1 cellular context compared by ENCODE assay signal in the genomic region with DNA sequence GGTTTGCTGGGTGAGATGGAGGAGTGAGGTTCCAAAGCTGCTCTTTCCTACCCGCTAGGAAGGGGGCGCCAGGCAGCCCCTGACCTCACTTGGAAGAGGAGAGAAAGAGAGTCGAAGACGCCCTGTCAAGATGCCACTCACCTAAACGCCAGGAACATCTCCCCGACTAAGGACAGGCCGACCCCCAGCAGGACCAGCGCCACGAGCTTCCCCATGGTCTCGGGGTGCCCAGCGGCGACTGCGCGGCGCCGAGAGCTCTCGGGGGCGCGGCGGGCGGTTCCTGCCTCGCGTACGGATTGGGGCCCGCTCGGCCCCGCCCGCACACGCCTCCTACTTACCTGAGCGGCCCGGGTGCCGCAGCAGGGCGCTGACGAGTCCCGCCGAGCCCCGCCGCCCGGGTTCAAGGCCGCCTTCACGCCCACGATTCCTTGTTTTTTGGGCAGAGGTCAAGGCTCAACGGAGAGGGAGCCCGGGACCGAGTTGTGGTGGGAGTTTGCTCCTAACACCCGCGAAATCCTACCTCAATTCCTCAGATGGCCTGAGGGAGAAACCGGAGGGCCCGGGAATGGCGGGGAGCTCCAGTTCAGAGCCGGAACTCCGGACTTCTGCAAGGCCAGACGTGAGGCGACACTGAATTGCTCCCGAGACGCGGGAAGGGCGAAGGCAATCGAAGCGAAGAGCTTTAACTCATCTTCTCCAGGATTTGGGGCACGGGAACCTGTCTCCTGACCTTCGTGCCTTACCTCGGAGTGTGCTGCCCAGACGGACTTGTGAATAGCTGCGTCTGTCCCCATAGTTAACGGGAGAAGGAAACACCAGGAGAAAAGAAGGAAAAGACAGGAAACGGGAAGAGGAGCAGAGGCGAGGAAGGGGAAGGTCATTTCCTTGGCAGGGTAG.
TF ChIP-seq lines count a peak whose summit lies in the region.

A gene (minus strand): TSS at position 240 of the 897 bp plus-strand sequence. CDS start 25 bp downstream, at position 215.

TF ChIP-seq in HepG2, 621 proteins besides CTCF, POLR2A, EP300 and RAD21 (continued from another document and continues in another):
- TF ChIP-seq, protein P1, sequence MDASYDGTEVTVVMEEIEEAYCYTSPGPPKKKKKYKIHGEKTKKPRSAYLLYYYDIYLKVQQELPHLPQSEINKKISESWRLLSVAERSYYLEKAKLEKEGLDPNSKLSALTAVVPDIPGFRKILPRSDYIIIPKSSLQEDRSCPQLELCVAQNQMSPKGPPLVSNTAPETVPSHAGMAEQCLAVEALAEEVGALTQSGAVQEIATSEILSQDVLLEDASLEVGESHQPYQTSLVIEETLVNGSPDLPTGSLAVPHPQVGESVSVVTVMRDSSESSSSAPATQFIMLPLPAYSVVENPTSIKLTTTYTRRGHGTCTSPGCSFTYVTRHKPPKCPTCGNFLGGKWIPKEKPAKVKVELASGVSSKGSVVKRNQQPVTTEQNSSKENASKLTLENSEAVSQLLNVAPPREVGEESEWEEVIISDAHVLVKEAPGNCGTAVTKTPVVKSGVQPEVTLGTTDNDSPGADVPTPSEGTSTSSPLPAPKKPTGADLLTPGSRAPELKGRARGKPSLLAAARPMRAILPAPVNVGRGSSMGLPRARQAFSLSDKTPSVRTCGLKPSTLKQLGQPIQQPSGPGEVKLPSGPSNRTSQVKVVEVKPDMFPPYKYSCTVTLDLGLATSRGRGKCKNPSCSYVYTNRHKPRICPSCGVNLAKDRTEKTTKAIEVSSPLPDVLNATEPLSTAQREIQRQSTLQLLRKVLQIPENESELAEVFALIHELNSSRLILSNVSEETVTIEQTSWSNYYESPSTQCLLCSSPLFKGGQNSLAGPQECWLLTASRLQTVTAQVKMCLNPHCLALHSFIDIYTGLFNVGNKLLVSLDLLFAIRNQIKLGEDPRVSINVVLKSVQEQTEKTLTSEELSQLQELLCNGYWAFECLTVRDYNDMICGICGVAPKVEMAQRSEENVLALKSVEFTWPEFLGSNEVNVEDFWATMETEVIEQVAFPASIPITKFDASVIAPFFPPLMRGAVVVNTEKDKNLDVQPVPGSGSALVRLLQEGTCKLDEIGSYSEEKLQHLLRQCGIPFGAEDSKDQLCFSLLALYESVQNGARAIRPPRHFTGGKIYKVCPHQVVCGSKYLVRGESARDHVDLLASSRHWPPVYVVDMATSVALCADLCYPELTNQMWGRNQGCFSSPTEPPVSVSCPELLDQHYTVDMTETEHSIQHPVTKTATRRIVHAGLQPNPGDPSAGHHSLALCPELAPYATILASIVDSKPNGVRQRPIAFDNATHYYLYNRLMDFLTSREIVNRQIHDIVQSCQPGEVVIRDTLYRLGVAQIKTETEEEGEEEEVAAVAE (CRISPR knock-in tag; IDR thresholded peaks at IDR 0.05; ENCODE audit: borderline replicate concordance) = no peak
- TF ChIP-seq ZIK1 (CRISPR knock-in tag; IDR thresholded peaks at IDR 0.05; ENCODE audit: borderline replicate concordance, low read depth) (no peak), NAIF1 (CRISPR knock-in tag; IDR thresholded peaks at IDR 0.05; ENCODE audit: borderline replicate concordance) (no peak), ZNF441 (CRISPR knock-in tag; IDR thresholded peaks at IDR 0.05; ENCODE audit: borderline replicate concordance) (0 out of 2 replicates have a peak, but pooled peaks have one; percentile 51), NR2F6 (IDR thresholded peaks at IDR 0.05) (no peak; the same call in 1 of the 2 replicates), NR2F6 (CRISPR knock-in tag; IDR thresholded peaks at IDR 0.05) (no peak; the same call in 1 of the 2 replicates), ZNF737 (CRISPR knock-in tag; IDR thresholded peaks at IDR 0.05; ENCODE audit: borderline replicate concordance) (no peak), TSC22D2 (CRISPR knock-in tag; IDR thresholded peaks at IDR 0.05; ENCODE audit: borderline replicate concordance) (peak; percentile 75; the same call in 1 of the 2 replicates), ARID2 (CRISPR knock-in tag; IDR thresholded peaks at IDR 0.05; ENCODE audit: borderline replicate concordance) (no peak), ZNF224 (CRISPR knock-in tag; IDR thresholded peaks at IDR 0.05) (no peak), PCBP2 (optimal IDR thresholded peaks at IDR 0.05; ENCODE audit: low read depth, low read length, poor library complexity, severe bottlenecking) (no peak), SNAI1 (CRISPR knock-in tag; IDR thresholded peaks at IDR 0.05; ENCODE audit: borderline replicate concordance) (peak; percentile 87; the same call in 1 of the 2 replicates), NFYB (CRISPR knock-in tag; IDR thresholded peaks at IDR 0.05) (peak; percentile 52), PCBP1 (IDR thresholded peaks at IDR 0.05; ENCODE audit: borderline replicate concordance, low read depth, low read length) (no peak), ZNF776 (CRISPR knock-in tag; IDR thresholded peaks at IDR 0.05) (peak; percentile 81; the same call in 1 of the 2 replicates), ONECUT2 (CRISPR knock-in tag; IDR thresholded peaks at IDR 0.05) (0 out of 2 replicates have a peak, but pooled peaks have one; percentile 8), HNRNPH1 (optimal IDR thresholded peaks at IDR 0.05; ENCODE audit: low read depth, low read length) (no peak), ZNF780A (CRISPR knock-in tag; IDR thresholded peaks at IDR 0.05) (no peak), HOXA9 (CRISPR knock-in tag; IDR thresholded peaks at IDR 0.05; ENCODE audit: borderline replicate concordance) (peak; percentile 40; the same call in 1 of the 2 replicates), ZNF567 (CRISPR knock-in tag; IDR thresholded peaks at IDR 0.05; ENCODE audit: borderline replicate concordance) (no peak), SATB2 (CRISPR knock-in tag; IDR thresholded peaks at IDR 0.05) (0 out of 2 replicates have a peak, but pooled peaks have one; percentile 82), ARNT2 (CRISPR knock-in tag; IDR thresholded peaks at IDR 0.05; ENCODE audit: low read depth) (no peak), PAF1 (CRISPR knock-in tag; IDR thresholded peaks at IDR 0.05) (no peak), REL (CRISPR knock-in tag; conservative IDR thresholded peaks at IDR 0.05) (no peak), ZNF260 (CRISPR knock-in tag; IDR thresholded peaks at IDR 0.05; ENCODE audit: borderline replicate concordance, low read depth) (no peak)
- TF ChIP-seq, protein P2, sequence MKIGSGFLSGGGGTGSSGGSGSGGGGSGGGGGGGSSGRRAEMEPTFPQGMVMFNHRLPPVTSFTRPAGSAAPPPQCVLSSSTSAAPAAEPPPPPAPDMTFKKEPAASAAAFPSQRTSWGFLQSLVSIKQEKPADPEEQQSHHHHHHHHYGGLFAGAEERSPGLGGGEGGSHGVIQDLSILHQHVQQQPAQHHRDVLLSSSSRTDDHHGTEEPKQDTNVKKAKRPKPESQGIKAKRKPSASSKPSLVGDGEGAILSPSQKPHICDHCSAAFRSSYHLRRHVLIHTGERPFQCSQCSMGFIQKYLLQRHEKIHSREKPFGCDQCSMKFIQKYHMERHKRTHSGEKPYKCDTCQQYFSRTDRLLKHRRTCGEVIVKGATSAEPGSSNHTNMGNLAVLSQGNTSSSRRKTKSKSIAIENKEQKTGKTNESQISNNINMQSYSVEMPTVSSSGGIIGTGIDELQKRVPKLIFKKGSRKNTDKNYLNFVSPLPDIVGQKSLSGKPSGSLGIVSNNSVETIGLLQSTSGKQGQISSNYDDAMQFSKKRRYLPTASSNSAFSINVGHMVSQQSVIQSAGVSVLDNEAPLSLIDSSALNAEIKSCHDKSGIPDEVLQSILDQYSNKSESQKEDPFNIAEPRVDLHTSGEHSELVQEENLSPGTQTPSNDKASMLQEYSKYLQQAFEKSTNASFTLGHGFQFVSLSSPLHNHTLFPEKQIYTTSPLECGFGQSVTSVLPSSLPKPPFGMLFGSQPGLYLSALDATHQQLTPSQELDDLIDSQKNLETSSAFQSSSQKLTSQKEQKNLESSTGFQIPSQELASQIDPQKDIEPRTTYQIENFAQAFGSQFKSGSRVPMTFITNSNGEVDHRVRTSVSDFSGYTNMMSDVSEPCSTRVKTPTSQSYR (CRISPR knock-in tag; IDR thresholded peaks at IDR 0.05; ENCODE audit: borderline replicate concordance) = 0 out of 2 replicates have a peak, but pooled peaks have one; percentile 13
- TF ChIP-seq, protein P3, sequence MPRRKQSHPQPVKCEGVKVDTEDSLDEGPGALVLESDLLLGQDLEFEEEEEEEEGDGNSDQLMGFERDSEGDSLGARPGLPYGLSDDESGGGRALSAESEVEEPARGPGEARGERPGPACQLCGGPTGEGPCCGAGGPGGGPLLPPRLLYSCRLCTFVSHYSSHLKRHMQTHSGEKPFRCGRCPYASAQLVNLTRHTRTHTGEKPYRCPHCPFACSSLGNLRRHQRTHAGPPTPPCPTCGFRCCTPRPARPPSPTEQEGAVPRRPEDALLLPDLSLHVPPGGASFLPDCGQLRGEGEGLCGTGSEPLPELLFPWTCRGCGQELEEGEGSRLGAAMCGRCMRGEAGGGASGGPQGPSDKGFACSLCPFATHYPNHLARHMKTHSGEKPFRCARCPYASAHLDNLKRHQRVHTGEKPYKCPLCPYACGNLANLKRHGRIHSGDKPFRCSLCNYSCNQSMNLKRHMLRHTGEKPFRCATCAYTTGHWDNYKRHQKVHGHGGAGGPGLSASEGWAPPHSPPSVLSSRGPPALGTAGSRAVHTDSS (CRISPR knock-in tag; conservative IDR thresholded peaks at IDR 0.05) = no peak
- TF ChIP-seq, protein P4, sequence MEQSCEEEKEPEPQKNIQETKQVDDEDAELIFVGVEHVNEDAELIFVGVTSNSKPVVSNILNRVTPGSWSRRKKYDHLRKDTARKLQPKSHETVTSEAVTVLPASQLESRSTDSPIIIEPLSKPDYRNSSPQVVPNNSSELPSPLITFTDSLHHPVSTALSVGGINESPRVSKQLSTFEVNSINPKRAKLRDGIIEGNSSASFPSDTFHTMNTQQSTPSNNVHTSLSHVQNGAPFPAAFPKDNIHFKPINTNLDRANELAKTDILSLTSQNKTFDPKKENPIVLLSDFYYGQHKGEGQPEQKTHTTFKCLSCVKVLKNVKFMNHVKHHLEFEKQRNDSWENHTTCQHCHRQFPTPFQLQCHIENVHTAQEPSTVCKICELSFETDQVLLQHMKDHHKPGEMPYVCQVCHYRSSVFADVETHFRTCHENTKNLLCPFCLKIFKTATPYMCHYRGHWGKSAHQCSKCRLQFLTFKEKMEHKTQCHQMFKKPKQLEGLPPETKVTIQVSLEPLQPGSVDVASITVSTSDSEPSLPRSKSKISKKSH (CRISPR knock-in tag; IDR thresholded peaks at IDR 0.05; ENCODE audit: borderline replicate concordance) = peak; percentile 74; the same call in 1 of the 2 replicates
- TF ChIP-seq, protein P5, sequence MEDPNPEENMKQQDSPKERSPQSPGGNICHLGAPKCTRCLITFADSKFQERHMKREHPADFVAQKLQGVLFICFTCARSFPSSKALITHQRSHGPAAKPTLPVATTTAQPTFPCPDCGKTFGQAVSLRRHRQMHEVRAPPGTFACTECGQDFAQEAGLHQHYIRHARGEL (CRISPR knock-in tag; IDR thresholded peaks at IDR 0.05) = 0 out of 2 replicates have a peak, but pooled peaks have one; percentile 59
- TF ChIP-seq, protein P6, sequence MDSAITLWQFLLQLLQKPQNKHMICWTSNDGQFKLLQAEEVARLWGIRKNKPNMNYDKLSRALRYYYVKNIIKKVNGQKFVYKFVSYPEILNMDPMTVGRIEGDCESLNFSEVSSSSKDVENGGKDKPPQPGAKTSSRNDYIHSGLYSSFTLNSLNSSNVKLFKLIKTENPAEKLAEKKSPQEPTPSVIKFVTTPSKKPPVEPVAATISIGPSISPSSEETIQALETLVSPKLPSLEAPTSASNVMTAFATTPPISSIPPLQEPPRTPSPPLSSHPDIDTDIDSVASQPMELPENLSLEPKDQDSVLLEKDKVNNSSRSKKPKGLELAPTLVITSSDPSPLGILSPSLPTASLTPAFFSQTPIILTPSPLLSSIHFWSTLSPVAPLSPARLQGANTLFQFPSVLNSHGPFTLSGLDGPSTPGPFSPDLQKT (CRISPR knock-in tag; IDR thresholded peaks at IDR 0.05; ENCODE audit: borderline replicate concordance) = no peak
- TF ChIP-seq, protein P7, sequence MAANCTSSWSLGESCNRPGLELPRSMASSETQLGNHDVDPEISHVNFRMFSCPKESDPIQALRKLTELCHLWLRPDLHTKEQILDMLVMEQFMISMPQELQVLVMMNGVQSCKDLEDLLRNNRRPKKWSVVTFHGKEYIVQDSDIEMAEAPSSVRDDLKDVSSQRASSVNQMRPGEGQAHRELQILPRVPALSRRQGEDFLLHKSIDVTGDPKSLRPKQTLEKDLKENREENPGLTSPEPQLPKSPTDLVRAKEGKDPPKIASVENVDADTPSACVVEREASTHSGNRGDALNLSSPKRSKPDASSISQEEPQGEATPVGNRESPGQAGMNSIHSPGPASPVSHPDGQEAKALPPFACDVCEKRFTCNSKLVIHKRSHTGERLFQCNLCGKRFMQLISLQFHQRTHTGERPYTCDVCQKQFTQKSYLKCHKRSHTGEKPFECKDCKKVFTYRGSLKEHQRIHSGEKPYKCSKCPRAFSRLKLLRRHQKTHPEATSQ (CRISPR knock-in tag; IDR thresholded peaks at IDR 0.05; ENCODE audit: borderline replicate concordance) = peak; percentile 18; the same call in 1 of the 2 replicates
- TF ChIP-seq, protein P8, sequence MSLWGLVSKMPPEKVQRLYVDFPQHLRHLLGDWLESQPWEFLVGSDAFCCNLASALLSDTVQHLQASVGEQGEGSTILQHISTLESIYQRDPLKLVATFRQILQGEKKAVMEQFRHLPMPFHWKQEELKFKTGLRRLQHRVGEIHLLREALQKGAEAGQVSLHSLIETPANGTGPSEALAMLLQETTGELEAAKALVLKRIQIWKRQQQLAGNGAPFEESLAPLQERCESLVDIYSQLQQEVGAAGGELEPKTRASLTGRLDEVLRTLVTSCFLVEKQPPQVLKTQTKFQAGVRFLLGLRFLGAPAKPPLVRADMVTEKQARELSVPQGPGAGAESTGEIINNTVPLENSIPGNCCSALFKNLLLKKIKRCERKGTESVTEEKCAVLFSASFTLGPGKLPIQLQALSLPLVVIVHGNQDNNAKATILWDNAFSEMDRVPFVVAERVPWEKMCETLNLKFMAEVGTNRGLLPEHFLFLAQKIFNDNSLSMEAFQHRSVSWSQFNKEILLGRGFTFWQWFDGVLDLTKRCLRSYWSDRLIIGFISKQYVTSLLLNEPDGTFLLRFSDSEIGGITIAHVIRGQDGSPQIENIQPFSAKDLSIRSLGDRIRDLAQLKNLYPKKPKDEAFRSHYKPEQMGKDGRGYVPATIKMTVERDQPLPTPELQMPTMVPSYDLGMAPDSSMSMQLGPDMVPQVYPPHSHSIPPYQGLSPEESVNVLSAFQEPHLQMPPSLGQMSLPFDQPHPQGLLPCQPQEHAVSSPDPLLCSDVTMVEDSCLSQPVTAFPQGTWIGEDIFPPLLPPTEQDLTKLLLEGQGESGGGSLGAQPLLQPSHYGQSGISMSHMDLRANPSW (CRISPR knock-in tag; IDR thresholded peaks at IDR 0.05; ENCODE audit: borderline replicate concordance) = peak; percentile 34; the same call in 1 of the 2 replicates
- TF ChIP-seq, protein P9, sequence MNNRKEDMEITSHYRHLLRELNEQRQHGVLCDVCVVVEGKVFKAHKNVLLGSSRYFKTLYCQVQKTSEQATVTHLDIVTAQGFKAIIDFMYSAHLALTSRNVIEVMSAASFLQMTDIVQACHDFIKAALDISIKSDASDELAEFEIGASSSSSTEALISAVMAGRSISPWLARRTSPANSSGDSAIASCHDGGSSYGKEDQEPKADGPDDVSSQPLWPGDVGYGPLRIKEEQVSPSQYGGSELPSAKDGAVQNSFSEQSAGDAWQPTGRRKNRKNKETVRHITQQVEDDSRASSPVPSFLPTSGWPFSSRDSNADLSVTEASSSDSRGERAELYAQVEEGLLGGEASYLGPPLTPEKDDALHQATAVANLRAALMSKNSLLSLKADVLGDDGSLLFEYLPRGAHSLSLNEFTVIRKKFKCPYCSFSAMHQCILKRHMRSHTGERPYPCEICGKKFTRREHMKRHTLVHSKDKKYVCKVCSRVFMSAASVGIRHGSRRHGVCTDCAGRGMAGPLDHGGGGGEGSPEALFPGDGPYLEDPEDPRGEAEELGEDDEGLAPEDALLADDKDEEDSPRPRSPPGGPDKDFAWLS (CRISPR knock-in tag; IDR thresholded peaks at IDR 0.05; ENCODE audit: borderline replicate concordance) = no peak
